ENCODE assay signal across 9 cellular contexts in the genomic region with DNA sequence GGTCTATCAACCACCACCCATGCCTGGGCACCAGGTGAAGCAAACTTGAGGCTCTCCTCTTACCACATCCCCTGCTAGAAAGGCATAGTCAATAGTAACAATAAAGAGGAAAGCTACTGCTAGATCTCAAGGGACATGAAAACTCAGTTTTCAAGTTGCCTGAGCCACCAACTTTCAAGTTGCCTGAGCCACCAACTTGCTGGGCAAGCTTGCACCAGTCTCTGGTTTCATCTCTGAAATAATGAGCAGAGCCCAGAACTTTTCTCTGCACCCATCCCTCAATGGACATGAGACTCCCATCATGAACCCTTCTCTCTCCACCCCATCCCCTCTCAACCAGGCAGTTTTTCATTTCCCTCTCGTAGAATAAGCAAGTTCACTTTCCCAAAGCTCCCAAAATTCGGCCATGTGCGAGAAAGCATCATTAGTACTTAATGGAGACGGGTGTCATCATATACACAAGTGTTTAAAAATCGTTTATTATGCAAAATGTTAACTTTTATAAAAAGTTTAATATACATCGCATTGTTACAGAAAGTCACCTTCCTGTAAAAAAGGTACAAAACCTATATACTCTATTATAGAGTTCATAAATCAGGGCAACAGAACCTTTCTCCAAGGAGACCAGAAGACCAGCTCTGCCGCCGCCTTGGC. TPM values are rescaled to one million over a fixed set of nuclear protein-coding genes. Genes with fewer than 3 reads are reported as not detected.
A peak's percentile ranks its signal among the peaks of the same experiment; 100 is the strongest.
DNase-seq lines count a peak whose midpoint lies in the region; ATAC-seq, FAIRE-seq and TF ChIP-seq lines count a peak whose summit lies in the region.
"Had no signal": no experiment of that assay in that cellular context is flagged by ENCODE, and none has a peak within 500 bp of the region (broad histone marks: within the 10 kb centered on the region; RNA-seq: fewer than 3 reads in every experiment).

No MANE protein-coding gene starts in this region.

- H3K4me3 ChIP-seq in kidney (ENCODE audit: low read length in 2 of 2): peak overlapping the region; percentile 82
- peak overlapping the region; percentile 89 for H3K4me3 ChIP-seq in suprapubic skin

- peaks cover 0 to 8% of the 10 kb centered on the region in 2 donors for H3K36me3 ChIP-seq in kidney (ENCODE audit: control insufficient read depth in 1 of 2, insufficient read depth in 2 of 2, low read length in 2 of 2)
- no peaks in the 10 kb centered on the region for H3K36me3 ChIP-seq in suprapubic skin

- H3K9me3 ChIP-seq in kidney (ENCODE audit: control insufficient read depth in 1 of 2, low read length in 2 of 2) (no peaks in the 10 kb centered on the region), suprapubic skin (no peaks in the 10 kb centered on the region)

- H3K4me3 Mint-ChIP-seq in activated CD4-positive, alpha-beta T cell treated with anti-CD3 and anti-CD28 coated beads, Interleukin-2, amount 10 ng/mL, durations not matched to agents 24 days and 14 days: peak overlapping the region; percentile 93
- H3K4me3 Mint-ChIP-seq in activated naive CD8-positive, alpha-beta T cell treated with anti-CD3 and anti-CD28 coated beads for 36 hours: peak overlapping the region; percentile 77

- H3K36me3 Mint-ChIP-seq in activated CD4-positive, alpha-beta T cell treated with anti-CD3 and anti-CD28 coated beads, Interleukin-2, amount 10 ng/mL, durations not matched to agents 24 days and 14 days (ENCODE audit: low read depth): peaks cover 10% of the 10 kb centered on the region
- H3K36me3 Mint-ChIP-seq in activated naive CD8-positive, alpha-beta T cell treated with anti-CD3 and anti-CD28 coated beads for 36 hours: peaks cover 20% of the 10 kb centered on the region

- H3K9me3 Mint-ChIP-seq in activated CD4-positive, alpha-beta T cell treated with anti-CD3 and anti-CD28 coated beads, Interleukin-2, amount 10 ng/mL, durations not matched to agents 24 days and 14 days: no peaks in the 10 kb centered on the region
- no peaks in the 10 kb centered on the region for H3K9me3 Mint-ChIP-seq in activated naive CD8-positive, alpha-beta T cell treated with anti-CD3 and anti-CD28 coated beads for 36 hours

- peaks cover 31% of the 10 kb centered on the region for H3K27me3 Mint-ChIP-seq in activated CD4-positive, alpha-beta T cell treated with anti-CD3 and anti-CD28 coated beads, Interleukin-2, amount 10 ng/mL, durations not matched to agents 24 days and 14 days
- H3K27me3 Mint-ChIP-seq in activated naive CD8-positive, alpha-beta T cell treated with anti-CD3 and anti-CD28 coated beads for 36 hours: no peaks in the 10 kb centered on the region

- peak overlapping the region; percentile 80 for H3K27ac Mint-ChIP-seq in activated CD4-positive, alpha-beta T cell treated with anti-CD3 and anti-CD28 coated beads, Interleukin-2, amount 10 ng/mL, durations not matched to agents 24 days and 14 days
- H3K27ac Mint-ChIP-seq in activated naive CD8-positive, alpha-beta T cell treated with anti-CD3 and anti-CD28 coated beads for 36 hours: peak overlapping the region; percentile 88

- H3K4me1 Mint-ChIP-seq in activated CD4-positive, alpha-beta T cell treated with anti-CD3 and anti-CD28 coated beads, Interleukin-2, amount 10 ng/mL, durations not matched to agents 24 days and 14 days: peaks cover 62% of the 10 kb centered on the region
- H3K4me1 Mint-ChIP-seq in activated naive CD8-positive, alpha-beta T cell treated with anti-CD3 and anti-CD28 coated beads for 36 hours: peaks cover 60% of the 10 kb centered on the region

- peak overlapping the region; percentile 86 to 95 for H3K27ac ChIP-seq in kidney (ENCODE audit: low read depth in 2 of 2, low read length in 2 of 2)
- H3K27ac ChIP-seq in suprapubic skin: peak overlapping the region; percentile 91

- no peak for TF ChIP-seq EP300 in suprapubic skin (IDR thresholded peaks at IDR 0.05)

- TF ChIP-seq CTCF in kidney (IDR thresholded peaks at IDR 0.05; ENCODE audit: borderline replicate concordance, extremely low read depth, insufficient read depth): no peak
- TF ChIP-seq CTCF in suprapubic skin (IDR thresholded peaks at IDR 0.05): no peak

- 38% methylated on average over 8 of the region's 8 CpGs for WGBS in suprapubic skin

- no peak for FAIRE-seq in kidney (lab: Jason Lieb, UNC)

- TF ChIP-seq POLR2A in suprapubic skin (IDR thresholded peaks at IDR 0.05): no peak

- DNase-seq in activated CD4-positive, alpha-beta T cell treated with anti-CD3 and anti-CD28 coated beads, Interleukin-2, amount 10 ng/mL, durations not matched to agents 24 days and 14 days: peak; percentile 67
- DNase-seq in activated CD4-positive, alpha-beta T cell treated with anti-CD3 and anti-CD28 coated beads, Interleukin-2, amount 50 U/mL, for 1 hour: no peak
- no peak for DNase-seq in activated naive CD8-positive, alpha-beta T cell treated with anti-CD3 and anti-CD28 coated beads for 36 hours
- DNase-seq in kidney (no peak), suprapubic skin (ENCODE audit: low spot score in 2 of 2) (no peak), EL (no peak), NCI-H69 (lab: John Stamatoyannopoulos, UW) (no peak)
- DNase-seq: C1 segment of cervical spinal cord had no signal

- intact Hi-C loops in activated CD4-positive, alpha-beta T cell treated with anti-CD3 and anti-CD28 coated beads, Interleukin-2, amount 10 ng/mL, durations not matched to agents 24 days and 14 days (cut with micrococcal nuclease): loop anchor here (10.0 kb wide), 1 partner anchor 187 kb away; the partner anchor contains the start of gene ELOA
- intact Hi-C loops in kidney (cut with DNase I): no loop called here

- H3K4me1 ChIP-seq in kidney (ENCODE audit: control insufficient read depth in 1 of 2, insufficient read depth in 1 of 2, low read depth in 1 of 2, low read length in 2 of 2) (peaks cover 17 to 33% of the 10 kb centered on the region in 2 donors), suprapubic skin (peaks cover 83% of the 10 kb centered on the region)

- H3K27me3 ChIP-seq in suprapubic skin: no peaks in the 10 kb centered on the region

- peak overlapping the region; percentile 61 to 91 for H3K9ac ChIP-seq in kidney (ENCODE audit: low read length in 2 of 2)

- ATAC-seq in GM19395 (IDR thresholded peaks at IDR 0.05; ENCODE audit: unreplicated experiment): no peak

RNA-seq across cellular contexts. Expression of gene ID3, which starts 1.7 kb away (rescaled TPM):
- 21.2 and 23.5 TPM in 2 replicates for total RNA-seq in activated CD4-positive, alpha-beta T cell treated with anti-CD3 and anti-CD28 coated beads, Interleukin-2, amount 10 ng/mL, durations not matched to agents 24 days and 14 days
- 10 to 100 TPM; 59.1 to 59.5 TPM for total RNA-seq in activated naive CD8-positive, alpha-beta T cell treated with anti-CD3 and anti-CD28 coated beads for 36 hours
- total RNA-seq in kidney (97.8 TPM), suprapubic skin (100 to 1,000 TPM in 3 of 4 donors, 10 to 100 TPM in 1; 91.1 to 194 (median 149) TPM)
- 157 TPM for polyA plus RNA-seq in kidney (ENCODE audit: insufficient read depth, low read depth, low replicate concordance)

RNA-seq across cellular contexts. Expression of gene E2F2, which starts 26.6 kb away (rescaled TPM):
- 30.4 and 33.7 TPM in 2 replicates for total RNA-seq in activated CD4-positive, alpha-beta T cell treated with anti-CD3 and anti-CD28 coated beads, Interleukin-2, amount 10 ng/mL, durations not matched to agents 24 days and 14 days
- total RNA-seq in activated naive CD8-positive, alpha-beta T cell treated with anti-CD3 and anti-CD28 coated beads for 36 hours: 10 to 100 TPM; 36.1 to 37.5 TPM
- total RNA-seq in kidney (0.50 TPM), suprapubic skin (10 to 100 TPM in 2 of 4 donors, 1 to 10 TPM in 2; 4.5 to 12.9 (median 8.4) TPM)
- polyA plus RNA-seq in kidney (ENCODE audit: insufficient read depth, low read depth, low replicate concordance): not detected
